ENCODE assay signal across 6 cellular contexts in genomic region chr5:177403194-177403825, GRCh38. TPM values are rescaled to one million over a fixed set of nuclear protein-coding genes. Genes with fewer than 3 reads are reported as not detected.
DNase-seq lines count a peak whose midpoint lies in the region; ATAC-seq and TF ChIP-seq lines count a peak whose summit lies in the region.

No MANE protein-coding gene starts in this region.

- no TSS peak for BruUV-seq in Panc1 (replicated peaks; lab: Mats Ljungman, UMichigan)

- no peaks in the 10 kb centered on the region for H3K36me3 Mint-ChIP-seq in CD8-positive, alpha-beta T cell

- DNase-seq in CD8-positive, alpha-beta T cell, result peak in 5 of 7 experiments; percentile 30 to 72 (median 65)
- DNase-seq in Panc1 (ENCODE audit: low read depth, low spot score), result no peak
- DNase-seq in dorsolateral prefrontal cortex, result peak in 2 of 10 donors; percentile 49 to 60
- no peak for DNase-seq in gastrocnemius medialis

- no peaks in the 10 kb centered on the region for H3K9me3 Mint-ChIP-seq in CD8-positive, alpha-beta T cell

- H3K27me3 Mint-ChIP-seq in CD8-positive, alpha-beta T cell (ENCODE audit: low read depth), result no peaks in the 10 kb centered on the region

- H3K4me3 Mint-ChIP-seq in CD8-positive, alpha-beta T cell, result peak overlapping the region; percentile 79

- no peak for TF ChIP-seq POLR2A in gastrocnemius medialis (IDR thresholded peaks at IDR 0.05)

- no peaks in the 10 kb centered on the region for H3K27me3 ChIP-seq in CD8-positive, alpha-beta T cell (ENCODE audit: insufficient read depth, low read length)
- H3K27me3 ChIP-seq in Panc1 (ENCODE audit: control insufficient read depth, insufficient read depth, low read length), result no peaks in the 10 kb centered on the region
- H3K27me3 ChIP-seq in dorsolateral prefrontal cortex, result peaks cover 0 to 68% (median 48%) of the 10 kb centered on the region in 45 donors
- peaks cover 56 to 63% (median 62%) of the 10 kb centered on the region in 3 donors for H3K27me3 ChIP-seq in gastrocnemius medialis

- peak; percentile 54 for ATAC-seq in CD8-positive, alpha-beta T cell
- ATAC-seq in GM21529 (IDR thresholded peaks at IDR 0.05; ENCODE audit: unreplicated experiment) (peak; percentile 26), Panc1 (peak; percentile 63), gastrocnemius medialis (no peak), GM18520 (IDR thresholded peaks at IDR 0.05; ENCODE audit: unreplicated experiment) (no peak)

- peaks cover 38% of the 10 kb centered on the region for H3K4me1 Mint-ChIP-seq in CD8-positive, alpha-beta T cell (ENCODE audit: low read depth)

- intact Hi-C loops in CD8-positive, alpha-beta T cell (cut with DNase I, micrococcal nuclease), result loop anchor here (1.0 to 2.0 kb wide), 3 partner anchors 13 to 94 kb away; partner anchors contain the start of gene PDLIM7 (in 1 of the 2)
- intact Hi-C loops in Panc1 (cut with micrococcal nuclease; ENCODE audit: unreplicated experiment) (loop anchor here (2.0 kb wide), 1 partner anchor 53 kb away; no protein-coding TSS in a partner anchor), dorsolateral prefrontal cortex (cut with DNase I) (no loop called here), gastrocnemius medialis (cut with DNase I; ENCODE audit: low total_unique reads) (no loop called here)

- POLR2A ChIA-PET in CD8-positive, alpha-beta T cell (lab: Charles Lee), result interaction anchor here (0.6 to 11.2 kb wide), 15 partner anchors 13 to 60 kb away, joined by 3 to 185 read pairs (median 4); partner anchors contain the start of genes GRK6, LMAN2 and PRR7
- POLR2A ChIA-PET in Panc1 (lab: Charles Lee), result interaction anchor here (0.7 to 1.0 kb wide), 3 partner anchors 27 to 85 kb away, joined by 3 to 8 read pairs (median 7); no protein-coding TSS in a partner anchor

- H3K36me3 ChIP-seq in CD8-positive, alpha-beta T cell (ENCODE audit: insufficient read depth, low read length), result no peaks in the 10 kb centered on the region
- no peaks in the 10 kb centered on the region for H3K36me3 ChIP-seq in Panc1 (ENCODE audit: control insufficient read depth, insufficient read depth, low read length)
- no peaks in the 10 kb centered on the region for H3K36me3 ChIP-seq in gastrocnemius medialis

- CTCF ChIA-PET in CD8-positive, alpha-beta T cell (lab: Charles Lee), result interaction anchor here (0.7 to 11.6 kb wide), 26 partner anchors 11 to 155 kb away, joined by 3 to 628 read pairs (median 14); partner anchors contain the start of genes GRK6, LMAN2, MXD3 and PDLIM7
- CTCF ChIA-PET in Panc1 (lab: Charles Lee), result interaction anchor here (0.6 to 4.3 kb wide), 10 partner anchors 13 to 267 kb away, joined by 3 to 34 read pairs (median 4); partner anchors contain the start of gene GRK6

- no peak overlapping the region for H3K27ac ChIP-seq in CD8-positive, alpha-beta T cell (ENCODE audit: low read depth, low read length)
- H3K27ac ChIP-seq in Panc1 (ENCODE audit: low read length), result peak overlapping the region; percentile 72
- H3K27ac ChIP-seq in dorsolateral prefrontal cortex, result peak overlapping the region in 37 of 59 donors; percentile 10 to 80 (median 54)
- no peak overlapping the region for H3K27ac ChIP-seq in gastrocnemius medialis

- H3K9me3 ChIP-seq in CD8-positive, alpha-beta T cell (ENCODE audit: low read length), result no peaks in the 10 kb centered on the region
- no peaks in the 10 kb centered on the region for H3K9me3 ChIP-seq in Panc1 (ENCODE audit: control insufficient read depth, insufficient read depth, low read depth, low read length)
- H3K9me3 ChIP-seq in gastrocnemius medialis, result no peaks in the 10 kb centered on the region

- peaks cover 44% of the 10 kb centered on the region for H3K4me1 ChIP-seq in CD8-positive, alpha-beta T cell (ENCODE audit: insufficient read depth, low read length)
- H3K4me1 ChIP-seq in Panc1 (ENCODE audit: control insufficient read depth, insufficient read depth, low read length), result peaks cover 10% of the 10 kb centered on the region
- H3K4me1 ChIP-seq in gastrocnemius medialis, result peaks cover 27 to 28% of the 10 kb centered on the region in 2 donors

- peak; percentile 43 for TF ChIP-seq CTCF in CD8-positive, alpha-beta T cell (IDR thresholded peaks at IDR 0.05)
- TF ChIP-seq CTCF in Panc1 (IDR thresholded peaks at IDR 0.05) (no peak), dorsolateral prefrontal cortex (IDR thresholded peaks at IDR 0.05 in 54 of 56, conservative IDR thresholded peaks at IDR 0.05 in 2 of 56; ENCODE audit: low read depth in 1 of 56, partially characterized antibody in 56 of 56) (no peak), gastrocnemius medialis (IDR thresholded peaks at IDR 0.05 in 4 of 5, conservative IDR thresholded peaks at IDR 0.05 in 1 of 5) (no peak)

- in situ Hi-C loops in Panc1 (cut with HindIII; ENCODE audit: low pct_unique_long_range_greater_than_20kb, low sequenced_read_pairs) (no loop called here), gastrocnemius medialis (cut with MboI; ENCODE audit: low sequenced_read_pairs in 4 of 4) (loop anchor here in 2 of 4 donors (10.0 kb wide), 2 partner anchors 51 to 101 kb away; partner anchors contain the start of gene DOK3 (in 1 of the 2))

- peak overlapping the region; percentile 72 for H3K4me3 ChIP-seq in CD8-positive, alpha-beta T cell (ENCODE audit: low read depth, low read length)
- peak overlapping the region; percentile 60 to 86 for H3K4me3 ChIP-seq in Panc1 (ENCODE audit: low read depth in 2 of 2, low read length in 2 of 2)
- peak overlapping the region; percentile 46 to 78 (median 61) for H3K4me3 ChIP-seq in dorsolateral prefrontal cortex
- peak overlapping the region; percentile 53 to 69 (median 64) for H3K4me3 ChIP-seq in gastrocnemius medialis

- peak overlapping the region; percentile 52 for H3K27ac Mint-ChIP-seq in CD8-positive, alpha-beta T cell

RNA-seq across cellular contexts. Expression of gene PFN3, which starts 2.8 kb away (rescaled TPM):
- total RNA-seq in CD8-positive, alpha-beta T cell, result not detected
- total RNA-seq in Panc1 (2021; ENCODE audit: unreplicated experiment) (not detected), dorsolateral prefrontal cortex (not detected), gastrocnemius medialis (not detected)
- not detected for polyA plus RNA-seq in Panc1 (2012; ENCODE audit: insufficient read length)

RNA-seq across cellular contexts. Expression of gene F12, which starts 6.1 kb away (rescaled TPM):
- not detected for total RNA-seq in CD8-positive, alpha-beta T cell
- total RNA-seq in Panc1 (2021; ENCODE audit: unreplicated experiment) (13.4 TPM), dorsolateral prefrontal cortex (10 to 100 TPM in 15 of 120 experiments, 1 to 10 TPM in 105; 1.8 to 14.5 (median 7.5) TPM), gastrocnemius medialis (1 to 10 TPM in 1 of 4 donors, under 1 TPM in 2, not detected in 1; 0.36 to 1.2 (median 0.95) TPM)
- 51.9 TPM for polyA plus RNA-seq in Panc1 (2012; ENCODE audit: insufficient read length)

RNA-seq across cellular contexts. Expression of gene SLC34A1, which starts 19.1 kb away (rescaled TPM):
- not detected for total RNA-seq in CD8-positive, alpha-beta T cell
- total RNA-seq in Panc1 (2021; ENCODE audit: unreplicated experiment), result not detected
- polyA plus RNA-seq in Panc1 (2012; ENCODE audit: insufficient read length), result not detected
- not detected for total RNA-seq in dorsolateral prefrontal cortex
- not detected for total RNA-seq in gastrocnemius medialis

RNA-seq across cellular contexts. Expression of gene GRK6, which starts 23.2 kb away (rescaled TPM):
- total RNA-seq in CD8-positive, alpha-beta T cell, result 100 to 1,000 TPM; 133 to 139 TPM
- total RNA-seq in Panc1 (2021; ENCODE audit: unreplicated experiment) (56.1 TPM), dorsolateral prefrontal cortex (10 to 100 TPM; 25.6 to 45.9 (median 34.0) TPM), gastrocnemius medialis (10 to 100 TPM; 12.7 to 40.5 (median 32.2) TPM)
- polyA plus RNA-seq in Panc1 (2012; ENCODE audit: insufficient read length), result 68.7 TPM

RNA-seq across cellular contexts. Expression of gene PRR7, which starts 43.3 kb away (rescaled TPM):
- total RNA-seq in CD8-positive, alpha-beta T cell, result 10 to 100 TPM; 21.0 TPM
- total RNA-seq in Panc1 (2021; ENCODE audit: unreplicated experiment), result 39.2 TPM
- 61.1 TPM for polyA plus RNA-seq in Panc1 (2012; ENCODE audit: insufficient read length)
- total RNA-seq in dorsolateral prefrontal cortex, result 10 to 100 TPM in 119 of 120 experiments, 1 to 10 TPM in 1; 8.4 to 26.6 (median 16.7) TPM
- total RNA-seq in gastrocnemius medialis, result 1 to 10 TPM in 2 of 4 donors, under 1 TPM in 1, not detected in 1; 0.63 to 2.0 (median 1.4) TPM

Comparison
In these comparisons a context has a peak if more than half of its experiments do, and no peak if none do; other contexts are left out.
1. ATAC-seq: peak in CD8-positive, alpha-beta T cell (single experiment), GM21529 (single experiment) and Panc1 (single experiment); none in gastrocnemius medialis (0 of 2) and GM18520 (single experiment).
2. DNase-seq: peak in CD8-positive, alpha-beta T cell (5 of 7); none in Panc1 (single experiment) and gastrocnemius medialis (0 of 2).
3. H3K27ac ChIP-seq: peak in Panc1 (single experiment) and dorsolateral prefrontal cortex (37 of 59); none in CD8-positive, alpha-beta T cell (single experiment) and gastrocnemius medialis (0 of 4).
4. intact Hi-C loops: an anchor here in CD8-positive, alpha-beta T cell (1.0 to 2.0 kb wide) and Panc1 (2.0 kb wide); none called in dorsolateral prefrontal cortex and gastrocnemius medialis.
5. Peak in every context shown above with its lines, with median percentiles within 50 percentile points of each other: H3K4me3 ChIP-seq.